Comparison of ENCODE assay signal across 10 cellular contexts in genomic region chr2:187500585-187501359, GRCh38. TPM values are rescaled to one million over a fixed set of nuclear protein-coding genes. Genes with fewer than 3 reads are reported as not detected.
DNase-seq lines count a peak whose midpoint lies in the region; ATAC-seq and TF ChIP-seq lines count a peak whose summit lies in the region.
"Had no signal": no experiment of that assay in that cellular context is flagged by ENCODE, and none has a peak within 500 bp of the region (broad histone marks: within the 10 kb centered on the region; RNA-seq: fewer than 3 reads in every experiment).

No MANE protein-coding gene starts in this region.

- H3K9me3 ChIP-seq in right lobe of liver, result no peaks in the 10 kb centered on the region
- H3K9me3 ChIP-seq in sigmoid colon, result no peaks in the 10 kb centered on the region

- ATAC-seq in right lobe of liver, result peak; percentile 33 to 45 (median 40)
- ATAC-seq in T-cell (replicated peaks in 1 of 4), result no peak

- no peak overlapping the region for H3K4me2 ChIP-seq in KMS-11
- H3K4me2 ChIP-seq: smooth muscle cell had no signal

- H3K4me1 Mint-ChIP-seq in T-cell, result peaks cover 0 to 8% (median 6%) of the 10 kb centered on the region in 3 donors

- no peak overlapping the region for H3K9ac ChIP-seq in KMS-11

- H3K79me2 ChIP-seq in KMS-11 (ENCODE audit: insufficient read depth, low read depth), result no peaks in the 10 kb centered on the region

- TF ChIP-seq CTCF in KMS-11 (conservative IDR thresholded peaks at IDR 0.05; ENCODE audit: low read depth, low read length), result peak; percentile 44; the same call in 1 of the 2 replicates
- TF ChIP-seq CTCF in WI38 (IDR thresholded peaks at IDR 0.05; ENCODE audit: low read depth, low read length), result 0 out of 2 replicates have a peak, but pooled peaks have one; percentile 5
- peak in 2 of 4 donors; percentile 9 to 13 for TF ChIP-seq CTCF in right lobe of liver (IDR thresholded peaks at IDR 0.05)
- no peak for TF ChIP-seq CTCF in sigmoid colon (IDR thresholded peaks at IDR 0.05)

- peak; percentile 10 for DNase-seq in COLO829 (ENCODE audit: low spot score)
- no peak for DNase-seq in right lobe of liver
- no peak for DNase-seq in sigmoid colon
- DNase-seq in T-cell, result no peak
- DNase-seq in head of caudate nucleus, result no peak
- no peak for DNase-seq in NCI-H2081 treated with DMSO at 0.1 percent for 48 hours (lab: John Stamatoyannopoulos, UW)

- intact Hi-C loops in right lobe of liver (cut with DNase I), result loop anchor here in 1 of 2 donors (5.0 kb wide), 1 partner anchor 77 kb away; no protein-coding TSS in a partner anchor
- intact Hi-C loops in sigmoid colon (cut with DNase I), result loop anchor here (2.0 kb wide), 1 partner anchor 80 kb away; no protein-coding TSS in a partner anchor
- intact Hi-C loops in head of caudate nucleus (cut with DNase I), result loop anchor here (5.0 kb wide), 1 partner anchor 77 kb away; no protein-coding TSS in a partner anchor

- no peaks in the 10 kb centered on the region for H3K36me3 Mint-ChIP-seq in T-cell

- 56% methylated on average over 7 of the region's 7 CpGs for WGBS in right lobe of liver (ENCODE audit: insufficient coverage, low coverage, low lambda C conversion rate, missing lambda C conversion rate)
- 16 to 68% methylated on average over 7 of the region's 7 CpGs for WGBS in sigmoid colon, 2 donors

- peaks cover 3% of the 10 kb centered on the region for H3K4me1 ChIP-seq in KMS-11 (ENCODE audit: low read depth, poor library complexity, severe bottlenecking)
- H3K4me1 ChIP-seq in right lobe of liver, result peaks cover 0 to 8% (median 2%) of the 10 kb centered on the region in 4 donors
- H3K4me1 ChIP-seq in sigmoid colon, result no peaks in the 10 kb centered on the region

- H3K9me3 Mint-ChIP-seq in T-cell, result no peaks in the 10 kb centered on the region

- peaks cover 0 to 4% of the 10 kb centered on the region in 2 donors for H3K27me3 Mint-ChIP-seq in T-cell

- H3K27ac ChIP-seq in KMS-11 (no peak overlapping the region), right lobe of liver (peak overlapping the region in 1 of 3 donors; percentile 36), sigmoid colon (no peak overlapping the region)
- H3K27ac ChIP-seq: HL-60 had no signal

- H4K20me1 ChIP-seq in KMS-11 (ENCODE audit: insufficient read depth), result no peaks in the 10 kb centered on the region

- POLR2A ChIA-PET in T-cell (lab: Charles Lee), result no interaction called here

- TF ChIP-seq EP300 in sigmoid colon (IDR thresholded peaks at IDR 0.05), result no peak

- H3K4me3 ChIP-seq in KMS-11 (IDR thresholded peaks at IDR 0.05; ENCODE audit: insufficient read depth, low read depth, low read length) (no peak overlapping the region), WI38 (ENCODE audit: low read depth, low read length) (no peak overlapping the region), right lobe of liver (no peak overlapping the region), sigmoid colon (no peak overlapping the region)
- H3K4me3 ChIP-seq: smooth muscle cell had no signal

- TF ChIP-seq POLR2A in right lobe of liver (IDR thresholded peaks at IDR 0.05), result no peak
- TF ChIP-seq POLR2A in sigmoid colon (IDR thresholded peaks at IDR 0.05), result no peak

- H3K36me3 ChIP-seq in KMS-11 (ENCODE audit: insufficient read depth) (no peaks in the 10 kb centered on the region), right lobe of liver (peaks cover 0 to 12% (median 0%) of the 10 kb centered on the region in 4 donors), sigmoid colon (no peaks in the 10 kb centered on the region)

- H3K27me3 ChIP-seq in KMS-11 (ENCODE audit: insufficient read depth, low read depth) (no peaks in the 10 kb centered on the region), right lobe of liver (no peaks in the 10 kb centered on the region), sigmoid colon (no peaks in the 10 kb centered on the region)

- no peak overlapping the region for H3K27ac Mint-ChIP-seq in T-cell

- CTCF ChIA-PET in T-cell (lab: Charles Lee), result interaction anchor here (0.6 to 1.5 kb wide), 5 partner anchors 73 to 1912 kb away, joined by 3 to 10 read pairs (median 5); no protein-coding TSS in a partner anchor

- H2AFZ ChIP-seq in KMS-11 (ENCODE audit: low read depth), result no peak overlapping the region

- H3K4me3 Mint-ChIP-seq in T-cell, result no peak overlapping the region

RNA-seq across cellular contexts. Expression of gene CALCRL, which starts 52.7 kb away (rescaled TPM):
- total RNA-seq in right lobe of liver (10 to 100 TPM in 1 of 6 experiments, 1 to 10 TPM in 5; 3.7 to 13.9 (median 8.2) TPM), sigmoid colon (10 to 100 TPM; 13.5 to 26.0 (median 18.5) TPM), T-cell (1 to 10 TPM in 2 of 5 donors, under 1 TPM in 3; 0.03 to 2.4 (median 0.82) TPM)
- 1 to 10 TPM in 2 of 3 donors, under 1 TPM in 1; 0.46 to 4.1 (median 1.8) TPM for polyA plus RNA-seq in sigmoid colon

RNA-seq across cellular contexts. Expression of gene TFPI, which starts 53.5 kb away (rescaled TPM):
- total RNA-seq in right lobe of liver (100 to 1,000 TPM; 145 to 223 (median 189) TPM), sigmoid colon (10 to 100 TPM; 29.3 to 83.1 (median 64.9) TPM), T-cell (1 to 10 TPM in 3 of 5 donors, under 1 TPM in 2; 0.47 to 1.5 (median 1.0) TPM)
- 10 to 100 TPM in 2 of 3 donors, 1 to 10 TPM in 1; 2.3 to 25.8 (median 15.9) TPM for polyA plus RNA-seq in sigmoid colon

Comparison
In these comparisons a context has a peak if more than half of its experiments do, and no peak if none do; other contexts are left out.
1. CTCF ChIP-seq: peak in KMS-11 (single experiment) and WI38 (single experiment); none in sigmoid colon (0 of 4).
2. ATAC-seq: peak in right lobe of liver (4 of 4); none in T-cell (0 of 4).
3. RNA of gene TFPI, which starts 53.5 kb away (total RNA-seq): 145 to 223 TPM in right lobe of liver and 29.3 to 83.1 TPM in sigmoid colon; 0.47 to 1.5 TPM in T-cell; every median in the first group is over 10 times any median in the second.